ENCODE assay signal across 9 cellular contexts in the genomic region with DNA sequence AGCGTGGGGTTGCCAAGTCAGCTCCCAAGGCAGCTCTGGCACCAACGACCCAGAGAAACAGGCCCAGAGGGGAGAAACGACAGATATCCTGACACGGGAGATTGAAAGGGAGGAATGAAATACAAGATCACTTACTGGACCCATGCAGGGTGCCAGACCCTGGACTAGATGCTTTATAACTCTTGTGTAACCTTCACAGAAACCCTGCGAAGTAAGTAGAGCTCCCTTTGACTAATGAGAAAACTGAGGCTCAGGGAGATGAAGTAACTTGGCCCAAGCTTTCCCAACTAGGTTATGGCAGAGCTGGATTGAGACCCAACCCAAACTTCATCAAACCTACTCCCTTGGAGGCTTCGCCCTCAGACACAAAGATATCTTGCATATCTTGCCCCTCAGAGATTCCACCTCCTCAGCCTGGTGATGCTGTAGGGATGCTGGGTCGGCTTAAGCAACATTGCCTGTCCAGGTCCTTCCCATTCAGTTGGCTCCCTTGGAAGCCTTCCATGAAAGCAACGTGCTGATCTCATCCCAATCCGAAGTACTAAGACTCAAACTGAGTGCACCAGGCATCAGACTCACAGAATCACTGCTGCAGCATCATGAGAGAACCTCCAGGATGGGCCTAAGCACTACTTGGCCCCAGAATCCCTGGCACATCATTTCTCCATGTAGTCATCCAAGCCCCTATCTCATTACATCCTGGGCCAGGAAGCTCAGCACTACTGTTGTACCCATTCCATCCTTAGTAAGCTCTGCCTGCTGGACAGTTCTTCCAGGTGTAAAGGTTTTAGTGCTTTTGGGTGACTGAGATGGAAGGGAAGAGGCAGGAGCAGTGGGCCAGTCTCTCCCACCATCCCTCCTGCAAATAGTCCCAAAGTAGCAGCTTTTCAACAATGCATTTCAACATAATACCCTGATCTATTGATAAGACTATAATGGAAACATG. TPM values are rescaled to one million over a fixed set of nuclear protein-coding genes. Genes with fewer than 3 reads are reported as not detected.
DNase-seq lines count a peak whose midpoint lies in the region; ATAC-seq and TF ChIP-seq lines count a peak whose summit lies in the region.
"Had no signal": no experiment of that assay in that cellular context is flagged by ENCODE, and none has a peak within 500 bp of the region (broad histone marks: within the 10 kb centered on the region; RNA-seq: fewer than 3 reads in every experiment).

No MANE protein-coding gene starts in this region.

- no peak for ATAC-seq in GM19035 (IDR thresholded peaks at IDR 0.05; ENCODE audit: unreplicated experiment)

- H3K23ac ChIP-seq in neuronal stem cell (ENCODE audit: low read depth, low read length, poor library complexity), result no peak overlapping the region

- H2AFZ ChIP-seq in KMS-11 (ENCODE audit: low read depth) (peak overlapping the region; percentile 81), neuronal stem cell (ENCODE audit: low read length) (peak overlapping the region; percentile 98)

- no peaks in the 10 kb centered on the region for H4K20me1 ChIP-seq in KMS-11 (ENCODE audit: insufficient read depth)

- no peak overlapping the region for H3K4ac ChIP-seq in neuronal stem cell (ENCODE audit: low read length)

- H3K4me1 Mint-ChIP-seq in CD4-positive, alpha-beta memory T cell, result peaks cover 8 to 12% (median 10%) of the 10 kb centered on the region in 4 donors

- H3K27me3 ChIP-seq in CD4-positive, alpha-beta memory T cell (ENCODE audit: insufficient read depth, low read length), result peaks cover 21% of the 10 kb centered on the region
- H3K27me3 ChIP-seq in KMS-11 (ENCODE audit: insufficient read depth, low read depth) (peaks cover 25% of the 10 kb centered on the region; the same call in 1 of the 2 replicates), duodenal mucosa (ENCODE audit: control insufficient read depth in 1 of 2, insufficient read depth in 2 of 2, low read length in 2 of 2) (peaks cover 7 to 8% of the 10 kb centered on the region in 2 donors), neuronal stem cell (ENCODE audit: control insufficient read depth in 3 of 3, insufficient read depth in 3 of 3, low read depth in 1 of 3, low read length in 3 of 3) (peaks cover 0 to 53% (median 0%) of the 10 kb centered on the region in 3 experiments)

- CTCF ChIA-PET in CD4-positive, alpha-beta memory T cell (lab: Charles Lee; ENCODE audit: partially characterized antibody), result interaction anchor here (0.6 to 3.0 kb wide), 16 partner anchors 9 to 257 kb away, joined by 3 to 18 read pairs (median 3); no protein-coding TSS in a partner anchor

- H3K9ac ChIP-seq in KMS-11 (peak overlapping the region; percentile 66; the same call in 1 of the 2 replicates), duodenal mucosa (ENCODE audit: low read depth in 1 of 2, low read length in 2 of 2) (peak overlapping the region; percentile 31 to 54), neuronal stem cell (ENCODE audit: low read depth, low read length, poor library complexity) (peak overlapping the region; percentile 82)

- H3K4me2 ChIP-seq in KMS-11 (peak overlapping the region; percentile 69), neuronal stem cell (ENCODE audit: insufficient read depth, low read length, poor library complexity, severe bottlenecking) (peak overlapping the region; percentile 71)

- intact Hi-C loops in CD4-positive, alpha-beta memory T cell (cut with micrococcal nuclease), result no loop called here

- H3K27ac ChIP-seq in CD4-positive, alpha-beta memory T cell (ENCODE audit: low read depth, low read length), result no peak overlapping the region
- no peak overlapping the region for H3K27ac ChIP-seq in KMS-11
- no peak overlapping the region for H3K27ac ChIP-seq in duodenal mucosa (ENCODE audit: low read depth, low read length)
- H3K27ac ChIP-seq in neuronal stem cell (replicated peaks; ENCODE audit: low read length), result no peak overlapping the region
- H3K27ac ChIP-seq: left lung had no signal

- no peak overlapping the region for H3K27ac Mint-ChIP-seq in CD4-positive, alpha-beta memory T cell

- H2BK15ac ChIP-seq in neuronal stem cell (ENCODE audit: low read length), result peak overlapping the region; percentile 66

- no peaks in the 10 kb centered on the region for H3K9me3 ChIP-seq in CD4-positive, alpha-beta memory T cell (ENCODE audit: control insufficient read depth in 1 of 2, low read length in 2 of 2)
- H3K9me3 ChIP-seq in duodenal mucosa (ENCODE audit: control insufficient read depth in 1 of 2, low read length in 2 of 2), result no peaks in the 10 kb centered on the region
- no peaks in the 10 kb centered on the region for H3K9me3 ChIP-seq in neuronal stem cell (replicated peaks in 1 of 2; ENCODE audit: control insufficient read depth in 2 of 2, insufficient read depth in 1 of 2, low read depth in 1 of 2, low read length in 2 of 2)
- H3K9me3 ChIP-seq: left lung had no signal

- no peaks in the 10 kb centered on the region for H3K36me3 Mint-ChIP-seq in CD4-positive, alpha-beta memory T cell

- no peak overlapping the region for H3K14ac ChIP-seq in neuronal stem cell (ENCODE audit: low read length)

- H3K4me1 ChIP-seq in CD4-positive, alpha-beta memory T cell (ENCODE audit: insufficient read depth, low read length), result peaks cover 13% of the 10 kb centered on the region
- H3K4me1 ChIP-seq in KMS-11 (ENCODE audit: low read depth, poor library complexity, severe bottlenecking), result peaks cover 5% of the 10 kb centered on the region
- H3K4me1 ChIP-seq in duodenal mucosa (ENCODE audit: control insufficient read depth in 1 of 2, insufficient read depth in 2 of 2, low read length in 2 of 2), result peaks cover 40 to 42% of the 10 kb centered on the region in 2 donors
- H3K4me1 ChIP-seq in neuronal stem cell (ENCODE audit: control insufficient read depth in 2 of 2, insufficient read depth in 1 of 2, low read depth in 1 of 2, low read length in 2 of 2), result peaks cover 10 to 28% of the 10 kb centered on the region in 2 donors

- DNase-seq in CD4-positive, alpha-beta memory T cell, result no peak
- no peak for DNase-seq in neuronal stem cell (ENCODE audit: low spot score)
- no peak for DNase-seq in OCI-M2 (lab: John Stamatoyannopoulos, UW; ENCODE audit: unreplicated experiment)
- no peak for DNase-seq in UCSD-AML1 (lab: John Stamatoyannopoulos, UW; ENCODE audit: unreplicated experiment)
- DNase-seq in amygdala (lab: John Stamatoyannopoulos, UW), result no peak

- no peak for TF ChIP-seq CTCF in KMS-11 (conservative IDR thresholded peaks at IDR 0.05; ENCODE audit: low read depth, low read length)

- no peak overlapping the region for H2BK5ac ChIP-seq in neuronal stem cell (ENCODE audit: low read length)

- peak overlapping the region; percentile 92 for H3K18ac ChIP-seq in neuronal stem cell (ENCODE audit: low read length)

- WGBS in neuronal stem cell (ENCODE audit: extremely low coverage in 2 of 2, insufficient read length in 2 of 2, insufficient replicate concordance in 1 of 2), 2 donors, result no CpG with 5 or more reads among the region's 9 CpGs

- no peaks in the 10 kb centered on the region for H3K36me3 ChIP-seq in CD4-positive, alpha-beta memory T cell (ENCODE audit: insufficient read depth, low read length)
- H3K36me3 ChIP-seq in KMS-11 (ENCODE audit: insufficient read depth), result no peaks in the 10 kb centered on the region
- H3K36me3 ChIP-seq in duodenal mucosa (ENCODE audit: control insufficient read depth in 1 of 2, insufficient read depth in 2 of 2, low read length in 2 of 2), result no peaks in the 10 kb centered on the region
- H3K36me3 ChIP-seq in neuronal stem cell (replicated peaks in 1 of 2; ENCODE audit: control insufficient read depth in 2 of 2, insufficient read depth in 2 of 2, low read length in 2 of 2), result no peaks in the 10 kb centered on the region
- H3K36me3 ChIP-seq: left lung had no signal

- peaks cover 10% of the 10 kb centered on the region for H3K79me1 ChIP-seq in neuronal stem cell (ENCODE audit: low read depth, low read length)

- peak overlapping the region; percentile 3 for H2AK5ac ChIP-seq in neuronal stem cell (ENCODE audit: low read depth, low read length)

- no peaks in the 10 kb centered on the region for H3K9me3 Mint-ChIP-seq in CD4-positive, alpha-beta memory T cell

- no peak overlapping the region for H3K4me3 ChIP-seq in CD4-positive, alpha-beta memory T cell (ENCODE audit: low read length in 2 of 2)
- peak overlapping the region; percentile 97 for H3K4me3 ChIP-seq in KMS-11 (IDR thresholded peaks at IDR 0.05; ENCODE audit: insufficient read depth, low read depth, low read length)
- H3K4me3 ChIP-seq in duodenal mucosa (ENCODE audit: low read depth in 1 of 2, low read length in 2 of 2), result peak overlapping the region; percentile 63
- H3K4me3 ChIP-seq in neuronal stem cell (ENCODE audit: low read length in 2 of 2), result peak overlapping the region; percentile 78 to 79

- H2BK120ac ChIP-seq in neuronal stem cell (ENCODE audit: low read depth, low read length), result no peak overlapping the region

- H2BK12ac ChIP-seq in neuronal stem cell (ENCODE audit: low read length), result no peak overlapping the region

- no peaks in the 10 kb centered on the region for H3K79me2 ChIP-seq in KMS-11 (ENCODE audit: insufficient read depth, low read depth)

- peak overlapping the region in 7 of 8 donors; percentile 17 to 65 (median 42) for H3K4me3 Mint-ChIP-seq in CD4-positive, alpha-beta memory T cell

- no peak overlapping the region for H4K91ac ChIP-seq in neuronal stem cell (ENCODE audit: low read depth, low read length, poor library complexity)

- H3K27me3 Mint-ChIP-seq in CD4-positive, alpha-beta memory T cell, result peaks cover 28 to 36% of the 10 kb centered on the region in 2 donors

- H4K8ac ChIP-seq in neuronal stem cell (ENCODE audit: low read depth, low read length), result no peak overlapping the region

- POLR2A ChIA-PET in CD4-positive, alpha-beta memory T cell (lab: Charles Lee; ENCODE audit: partially characterized antibody), result interaction anchor here (1.3 to 1.8 kb wide), 3 partner anchors 10 to 166 kb away, joined by 3 to 17 read pairs (median 5); a partner anchor contains a TSS

RNA-seq across cellular contexts. Expression of a gene that starts 1.1 kb away (rescaled TPM):
- total RNA-seq in CD4-positive, alpha-beta memory T cell, result not detected
- polyA plus RNA-seq in CD4-positive, alpha-beta memory T cell, result not detected
- 11.6 TPM for polyA plus RNA-seq in neuronal stem cell (2013, experiment 1 of 2)
- 11.4 TPM for polyA plus RNA-seq in neuronal stem cell (2013, experiment 2 of 2)

RNA-seq across cellular contexts. Expression of a gene that starts 7.5 kb away (rescaled TPM):
- not detected for total RNA-seq in CD4-positive, alpha-beta memory T cell
- polyA plus RNA-seq in CD4-positive, alpha-beta memory T cell, result not detected
- polyA plus RNA-seq in neuronal stem cell (2013, experiment 1 of 2), result not detected
- polyA plus RNA-seq in neuronal stem cell (2013, experiment 2 of 2), result not detected
- total RNA-seq: left lung had no signal

RNA-seq across cellular contexts. Expression of a gene that starts 21.2 kb away (rescaled TPM):
- total RNA-seq in CD4-positive, alpha-beta memory T cell, result 100 to 1,000 TPM; 196 to 207 TPM
- 1,000 to 10,000 TPM; 1,014 to 1,289 TPM for polyA plus RNA-seq in CD4-positive, alpha-beta memory T cell
- 27.0 TPM for polyA plus RNA-seq in neuronal stem cell (2013, experiment 1 of 2)
- polyA plus RNA-seq in neuronal stem cell (2013, experiment 2 of 2), result 26.7 TPM

RNA-seq across cellular contexts. Expression of a gene that starts 46.5 kb away (rescaled TPM):
- under 1 TPM in 1 of 2 experiments, not detected in 1; 0.67 TPM for total RNA-seq in CD4-positive, alpha-beta memory T cell
- under 1 TPM; 0.15 to 0.52 TPM for polyA plus RNA-seq in CD4-positive, alpha-beta memory T cell
- 0.32 TPM for polyA plus RNA-seq in neuronal stem cell (2013, experiment 1 of 2)
- polyA plus RNA-seq in neuronal stem cell (2013, experiment 2 of 2), result 0.47 TPM

Comparison
In these comparisons a context has a peak if more than half of its experiments do, and no peak if none do; other contexts are left out.
1. H3K4me3 ChIP-seq: peak in KMS-11 (single experiment), duodenal mucosa (2 of 2) and neuronal stem cell (2 of 2); none in CD4-positive, alpha-beta memory T cell (0 of 2).
2. Peak in every context shown above with its lines, with median percentiles within 50 percentile points of each other: H3K9ac ChIP-seq.